Comparison of ENCODE assay signal across 8 cellular contexts in the genomic region with DNA sequence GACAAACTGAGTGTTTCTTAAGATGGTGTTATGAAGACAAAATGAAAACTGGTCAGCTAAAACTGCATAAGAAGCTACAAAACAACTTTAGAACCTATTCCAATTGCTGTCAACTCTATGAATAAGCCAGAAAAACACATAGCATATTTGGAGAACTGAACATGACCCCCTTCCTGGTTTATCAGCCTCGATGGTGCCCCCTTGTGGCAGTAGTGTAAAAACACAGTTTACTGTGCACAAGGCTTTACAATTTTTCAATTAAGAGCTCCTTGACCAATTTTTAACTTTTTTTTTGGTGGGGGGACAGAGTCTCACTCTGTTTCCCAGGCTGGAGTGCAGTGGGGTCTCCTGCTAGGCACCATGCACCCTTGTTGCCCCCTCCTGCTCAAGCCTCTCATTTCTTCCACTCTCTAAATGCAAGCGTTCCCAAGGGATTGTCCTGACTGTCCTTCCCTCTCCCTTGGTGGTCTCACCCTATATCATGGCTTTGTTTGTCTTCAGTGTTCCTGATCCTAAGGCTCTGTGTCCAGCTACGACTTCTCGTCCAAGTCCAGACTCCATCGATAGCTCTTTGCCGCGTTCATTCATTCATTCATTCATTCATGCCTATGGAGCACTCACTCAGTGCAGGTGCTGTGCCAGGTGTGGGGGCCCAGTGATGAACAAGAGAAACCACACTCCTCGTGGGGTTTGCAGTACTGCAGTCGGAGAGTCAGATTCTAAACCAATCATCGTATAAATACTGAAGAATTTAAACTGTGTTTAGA. TPM values are rescaled to one million over a fixed set of nuclear protein-coding genes. Genes with fewer than 3 reads are reported as not detected.
A peak's percentile ranks its signal among the peaks of the same experiment; 100 is the strongest.
DNase-seq lines count a peak whose midpoint lies in the region; ATAC-seq and TF ChIP-seq lines count a peak whose summit lies in the region.

No MANE protein-coding gene starts in this region.

- peaks cover 19% of the 10 kb centered on the region for H4K20me1 ChIP-seq in hepatocyte (ENCODE audit: insufficient read depth, poor library complexity, severe bottlenecking)

- TF ChIP-seq POLR2A in adrenal gland (IDR thresholded peaks at IDR 0.05) = no peak

- TF ChIP-seq CTCF in GM06990 (IDR thresholded peaks at IDR 0.05; ENCODE audit: insufficient read depth, low read length, poor library complexity, severe bottlenecking) (peak; percentile 79), adrenal gland (IDR thresholded peaks at IDR 0.05) (peak; percentile 62 to 89 (median 70)), hepatocyte (IDR thresholded peaks at IDR 0.05; ENCODE audit: poor library complexity) (peak; percentile 80)

- no peaks in the 10 kb centered on the region for H3K9me2 ChIP-seq in hepatocyte (replicated peaks; ENCODE audit: insufficient read depth)

- peaks cover 20% of the 10 kb centered on the region for H3K36me3 ChIP-seq in GM06990 (ENCODE audit: control insufficient read depth, insufficient read depth, low read length)
- H3K36me3 ChIP-seq in adrenal gland (replicated peaks in 1 of 2) = peaks cover 0 to 40% of the 10 kb centered on the region in 2 donors
- H3K36me3 ChIP-seq in hepatocyte (replicated peaks; ENCODE audit: insufficient read depth, low read depth) = peaks cover 3% of the 10 kb centered on the region

- no peaks in the 10 kb centered on the region for H3K27me3 ChIP-seq in GM06990 (replicated peaks; ENCODE audit: control insufficient read depth, insufficient read depth, low read length)
- no peaks in the 10 kb centered on the region for H3K27me3 ChIP-seq in adrenal gland
- H3K27me3 ChIP-seq in hepatocyte = no peaks in the 10 kb centered on the region

- no peak overlapping the region for H2AFZ ChIP-seq in hepatocyte

- WGBS in adrenal gland, 4 donors = 34 to 46% (median 44%) methylated on average over 10 of the region's 10 CpGs
- WGBS in hepatocyte (ENCODE audit: low lambda C conversion rate, missing lambda C conversion rate) = 61% methylated on average over 10 of the region's 10 CpGs

- no peak overlapping the region for H3K4me2 ChIP-seq in hepatocyte

- H3K4me3 ChIP-seq in GM06990 (replicated peaks; ENCODE audit: low read depth, low read length) (no peak overlapping the region), adrenal gland (no peak overlapping the region), hepatocyte (no peak overlapping the region)

- H3K79me2 ChIP-seq in hepatocyte = peaks cover 9% of the 10 kb centered on the region

- intact Hi-C loops in adrenal gland (cut with DNase I) = no loop called here

- no peak for DNase-seq in GM06990 (ENCODE audit: extremely low read depth, insufficient read length)
- DNase-seq in NCI-H1436 treated with DMSO at 0.1 percent for 48 hours (lab: John Stamatoyannopoulos, UW) = peak; percentile 53
- DNase-seq in T-helper 1 cell = peak; percentile 54 to 78 (median 73)
- DNase-seq in adrenal gland = peak in 5 of 7 donors; percentile 60 to 85 (median 74)
- peak; percentile 89 for DNase-seq in hepatocyte (ENCODE audit: low spot score)
- DNase-seq in stimulated activated CD4-positive, alpha-beta T cell treated with anti-CD3 and anti-CD28 coated beads, Interleukin-12 subunit alpha, Interleukin-12 subunit beta, amount 100 ng/mL, for 48 hours (ENCODE audit: low read depth in 2 of 3, low spot score in 1 of 3) = peak; percentile 36 to 77 (median 68)

- peaks cover 6 to 36% of the 10 kb centered on the region in 2 donors for H3K4me1 ChIP-seq in adrenal gland (replicated peaks in 1 of 2)
- peaks cover under 1% of the 10 kb centered on the region for H3K4me1 ChIP-seq in hepatocyte (ENCODE audit: insufficient read depth)

- ATAC-seq in HG02840 (IDR thresholded peaks at IDR 0.05; ENCODE audit: low FRiP score, unreplicated experiment) (no peak), HG03095 (IDR thresholded peaks at IDR 0.05; ENCODE audit: unreplicated experiment) (no peak)

- H3K9me3 ChIP-seq in adrenal gland (replicated peaks in 1 of 3) (no peaks in the 10 kb centered on the region), hepatocyte (ENCODE audit: low read depth) (no peaks in the 10 kb centered on the region)

- H3K27ac ChIP-seq in adrenal gland = peak overlapping the region in 3 of 5 donors; percentile 47 to 73 (median 61)
- H3K27ac ChIP-seq in hepatocyte = no peak overlapping the region

RNA-seq across cellular contexts. Expression of gene EIF1, which starts 7.5 kb away (rescaled TPM):
- total RNA-seq in adrenal gland = 1,000 to 10,000 TPM in 1 of 8 donors, 100 to 1,000 TPM in 7; 105 to 1,189 (median 484) TPM
- 1,000 to 10,000 TPM in 1 of 3 donors, 100 to 1,000 TPM in 2; 269 to 1,002 (median 614) TPM for polyA plus RNA-seq in adrenal gland
- 180 and 192 TPM in 2 replicates for total RNA-seq in hepatocyte
- polyA plus RNA-seq in hepatocyte = 977 and 989 TPM in 2 replicates

RNA-seq across cellular contexts. Expression of gene GAST, which starts 16.0 kb away (rescaled TPM):
- not detected for total RNA-seq in adrenal gland
- not detected for polyA plus RNA-seq in adrenal gland
- not detected in 2 replicates for total RNA-seq in hepatocyte
- 2.3 TPM in 1 of 2 replicates, not detected in the other for polyA plus RNA-seq in hepatocyte

RNA-seq across cellular contexts. Expression of gene HAP1, which starts 38.3 kb away (rescaled TPM):
- total RNA-seq in adrenal gland (1 to 10 TPM in 3 of 8 donors, under 1 TPM in 4, not detected in 1; 0.31 to 2.8 (median 0.65) TPM), hepatocyte (0.03 and 0.08 TPM in 2 replicates)
- polyA plus RNA-seq in adrenal gland (1 to 10 TPM in 1 of 3 donors, under 1 TPM in 2; 0.26 to 2.8 (median 0.91) TPM), hepatocyte (0.18 and 0.44 TPM in 2 replicates)
